17 cellular contexts compared by ENCODE assay signal in the genomic region with DNA sequence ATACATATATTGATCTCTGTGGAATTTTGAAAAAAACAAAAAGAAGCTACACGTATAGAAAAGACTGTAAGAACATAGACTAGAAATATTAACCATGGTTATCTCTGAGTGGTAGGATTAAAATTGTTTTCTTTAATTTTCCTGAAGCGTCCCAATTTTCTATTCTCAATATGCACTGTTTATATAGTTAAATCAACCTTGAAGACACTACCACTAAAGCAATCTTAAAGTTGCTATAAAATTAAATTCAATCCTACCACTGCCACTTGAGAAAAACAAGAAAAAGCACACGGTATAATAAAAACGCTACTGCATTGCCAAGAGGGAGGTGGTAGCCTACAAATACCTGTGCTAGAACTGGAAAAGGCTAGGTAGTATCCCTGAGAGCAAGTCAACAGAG. TPM values are rescaled to one million over a fixed set of nuclear protein-coding genes. Genes with fewer than 3 reads are reported as not detected.
DNase-seq lines count a peak whose midpoint lies in the region; ATAC-seq, FAIRE-seq and TF ChIP-seq lines count a peak whose summit lies in the region.
"Had no signal": no experiment of that assay in that cellular context is flagged by ENCODE, and none has a peak within 500 bp of the region (broad histone marks: within the 10 kb centered on the region; RNA-seq: fewer than 3 reads in every experiment).

No MANE protein-coding gene starts in this region.

- no peaks in the 10 kb centered on the region for H3K9me3 Mint-ChIP-seq in activated CD4-positive, alpha-beta T cell treated with anti-CD3 and anti-CD28 coated beads for 36 hours (ENCODE audit: low read depth)
- H3K9me3 Mint-ChIP-seq in activated CD4-positive, alpha-beta T cell treated with anti-CD3 and anti-CD28 coated beads, Interleukin-2, amount 10 ng/mL, durations not matched to agents 7 days and 5 days, result no peaks in the 10 kb centered on the region
- H3K9me3 Mint-ChIP-seq in CD8-positive, alpha-beta T cell, result no peaks in the 10 kb centered on the region
- H3K9me3 Mint-ChIP-seq in activated B cell treated with CpG ODN at 0.5 μM for 24 hours (no peaks in the 10 kb centered on the region), naive B cell (no peaks in the 10 kb centered on the region)

- no peaks in the 10 kb centered on the region for H3K27me3 Mint-ChIP-seq in activated CD4-positive, alpha-beta T cell treated with anti-CD3 and anti-CD28 coated beads for 36 hours
- H3K27me3 Mint-ChIP-seq in activated CD4-positive, alpha-beta T cell treated with anti-CD3 and anti-CD28 coated beads, Interleukin-2, amount 10 ng/mL, durations not matched to agents 7 days and 5 days, result no peaks in the 10 kb centered on the region
- H3K27me3 Mint-ChIP-seq in CD8-positive, alpha-beta T cell (ENCODE audit: low read depth), result no peaks in the 10 kb centered on the region
- H3K27me3 Mint-ChIP-seq in activated B cell treated with CpG ODN at 0.5 μM for 24 hours (no peaks in the 10 kb centered on the region), naive B cell (no peaks in the 10 kb centered on the region)

- peaks cover 35% of the 10 kb centered on the region for H3K4me1 Mint-ChIP-seq in activated CD4-positive, alpha-beta T cell treated with anti-CD3 and anti-CD28 coated beads for 36 hours
- peaks cover 12% of the 10 kb centered on the region for H3K4me1 Mint-ChIP-seq in activated CD4-positive, alpha-beta T cell treated with anti-CD3 and anti-CD28 coated beads, Interleukin-2, amount 10 ng/mL, durations not matched to agents 7 days and 5 days
- H3K4me1 Mint-ChIP-seq in CD8-positive, alpha-beta T cell (ENCODE audit: low read depth), result peaks cover 52% of the 10 kb centered on the region
- peaks cover 21% of the 10 kb centered on the region for H3K4me1 Mint-ChIP-seq in activated B cell treated with CpG ODN at 0.5 μM for 24 hours
- H3K4me1 Mint-ChIP-seq in naive B cell, result peaks cover 24 to 31% (median 30%) of the 10 kb centered on the region in 3 donors

- no peak for ATAC-seq in activated CD4-positive, alpha-beta T cell treated with anti-CD3 and anti-CD28 coated beads for 36 hours
- no peak for ATAC-seq in CD8-positive, alpha-beta T cell
- ATAC-seq in activated B cell treated with CpG ODN at 0.5 μM for 24 hours (ENCODE audit: low read depth), result no peak
- no peak for ATAC-seq in naive B cell (ENCODE audit: low read depth in 2 of 2)
- no peak for ATAC-seq in heart left ventricle

- no peak overlapping the region for H3K27ac ChIP-seq in CD8-positive, alpha-beta T cell (ENCODE audit: low read depth, low read length)
- H3K27ac ChIP-seq in heart left ventricle, result no peak overlapping the region
- H3K27ac ChIP-seq: BLaER1 had no signal

- no peak for TF ChIP-seq CTCF in CD8-positive, alpha-beta T cell (IDR thresholded peaks at IDR 0.05)
- TF ChIP-seq CTCF in activated B cell treated with CpG ODN at 0.5 μM for 24 hours (IDR thresholded peaks at IDR 0.05), result no peak
- no peak for TF ChIP-seq CTCF in heart left ventricle (IDR thresholded peaks at IDR 0.05)

- no peaks in the 10 kb centered on the region for H3K4me1 ChIP-seq in CD8-positive, alpha-beta T cell (ENCODE audit: insufficient read depth, low read length)
- peaks cover 0 to 26% (median 10%) of the 10 kb centered on the region in 12 donors for H3K4me1 ChIP-seq in heart left ventricle

- 84 to 88% (median 85%) methylated on average over 4 of the region's 4 CpGs for WGBS in heart left ventricle, 4 donors

- no peak for DNase-seq in activated CD4-positive, alpha-beta T cell treated with anti-CD3 and anti-CD28 coated beads for 36 hours
- DNase-seq in activated CD4-positive, alpha-beta T cell treated with anti-CD3 and anti-CD28 coated beads, Interleukin-2, amount 10 ng/mL, durations not matched to agents 7 days and 5 days, result no peak
- no peak for DNase-seq in CD8-positive, alpha-beta T cell
- DNase-seq in activated B cell treated with CpG ODN at 0.5 μM for 24 hours, result no peak
- no peak for DNase-seq in naive B cell
- DNase-seq in H54 (ENCODE audit: insufficient read length, low spot score), result no peak
- no peak for DNase-seq in heart left ventricle
- no peak for DNase-seq in SIG-M5 (lab: John Stamatoyannopoulos, UW)
- DNase-seq: DMS 273 treated with DMSO at 0.1 percent for 48 hours, H7, Karpas-422, MG63, NCI-H1092, NCI-H146, NCI-H2081 treated with DMSO at 0.1 percent for 48 hours, NCI-H510A treated with DMSO at 0.1 percent for 48 hours had no signal

- no peaks in the 10 kb centered on the region for H3K9me3 ChIP-seq in CD8-positive, alpha-beta T cell (ENCODE audit: low read length)
- no peaks in the 10 kb centered on the region for H3K9me3 ChIP-seq in heart left ventricle
- H3K9me3 ChIP-seq: BLaER1, MG63 had no signal

- no peaks in the 10 kb centered on the region for H3K27me3 ChIP-seq in CD8-positive, alpha-beta T cell (ENCODE audit: insufficient read depth, low read length)
- H3K27me3 ChIP-seq in heart left ventricle, result no peaks in the 10 kb centered on the region
- H3K27me3 ChIP-seq: BLaER1, MG63 had no signal

- peaks cover 8% of the 10 kb centered on the region for H3K36me3 ChIP-seq in CD8-positive, alpha-beta T cell (ENCODE audit: insufficient read depth, low read length)
- peaks cover 0 to 61% (median 51%) of the 10 kb centered on the region in 9 donors for H3K36me3 ChIP-seq in heart left ventricle

- no peak overlapping the region for H3K4me3 ChIP-seq in CD8-positive, alpha-beta T cell (ENCODE audit: low read depth, low read length)
- H3K4me3 ChIP-seq in heart left ventricle, result no peak overlapping the region
- H3K4me3 ChIP-seq: BLaER1, MG63 had no signal

- POLR2A ChIA-PET in activated CD4-positive, alpha-beta T cell treated with anti-CD3 and anti-CD28 coated beads for 36 hours (lab: Charles Lee), result no interaction called here
- POLR2A ChIA-PET in activated CD4-positive, alpha-beta T cell treated with anti-CD3 and anti-CD28 coated beads, Interleukin-2, amount 10 ng/mL, durations not matched to agents 7 days and 5 days (lab: Charles Lee), result no interaction called here
- POLR2A ChIA-PET in CD8-positive, alpha-beta T cell (lab: Charles Lee), result no interaction called here
- POLR2A ChIA-PET in activated B cell treated with CpG ODN at 0.5 μM for 24 hours (lab: Charles Lee), result interaction anchor here (0.9 kb wide), 1 partner anchor 48 kb away, joined by 3 read pairs; a partner anchor contains a TSS

- FAIRE-seq in H54 (lab: Jason Lieb, UNC), result no peak

- TF ChIP-seq POLR2A in H54 (IDR thresholded peaks at IDR 0.05; ENCODE audit: low read depth, low read length) (no peak), heart left ventricle (IDR thresholded peaks at IDR 0.05) (no peak)

- peak overlapping the region; percentile 22 for H3K27ac Mint-ChIP-seq in activated CD4-positive, alpha-beta T cell treated with anti-CD3 and anti-CD28 coated beads for 36 hours
- H3K27ac Mint-ChIP-seq in activated CD4-positive, alpha-beta T cell treated with anti-CD3 and anti-CD28 coated beads, Interleukin-2, amount 10 ng/mL, durations not matched to agents 7 days and 5 days, result no peak overlapping the region
- H3K27ac Mint-ChIP-seq in CD8-positive, alpha-beta T cell, result peak overlapping the region; percentile 42
- peak overlapping the region; percentile 8 for H3K27ac Mint-ChIP-seq in activated B cell treated with CpG ODN at 0.5 μM for 24 hours
- peak overlapping the region in 4 of 6 donors; percentile 19 to 93 (median 56) for H3K27ac Mint-ChIP-seq in naive B cell

- CTCF ChIA-PET in activated CD4-positive, alpha-beta T cell treated with anti-CD3 and anti-CD28 coated beads for 36 hours (lab: Charles Lee), result interaction anchor here (0.6 kb wide), 1 partner anchor 24 kb away, joined by 3 read pairs; no protein-coding TSS in a partner anchor
- CTCF ChIA-PET in activated CD4-positive, alpha-beta T cell treated with anti-CD3 and anti-CD28 coated beads, Interleukin-2, amount 10 ng/mL, durations not matched to agents 7 days and 5 days (lab: Charles Lee), result interaction anchor here (0.9 kb wide), 1 partner anchor 22 kb away, joined by 3 read pairs; no protein-coding TSS in a partner anchor
- CTCF ChIA-PET in CD8-positive, alpha-beta T cell (lab: Charles Lee), result interaction anchor here (0.9 to 1.4 kb wide), 2 partner anchors 13 to 37 kb away, joined by 3 to 5 read pairs; no protein-coding TSS in a partner anchor
- CTCF ChIA-PET in activated B cell treated with CpG ODN at 0.5 μM for 24 hours (lab: Charles Lee), result no interaction called here

- intact Hi-C loops in activated CD4-positive, alpha-beta T cell treated with anti-CD3 and anti-CD28 coated beads for 36 hours (cut with DNase I, micrococcal nuclease), result no loop called here
- intact Hi-C loops in CD8-positive, alpha-beta T cell (cut with DNase I, micrococcal nuclease), result no loop called here
- intact Hi-C loops in activated B cell treated with CpG ODN at 0.5 μM for 24 hours (cut with micrococcal nuclease), result loop anchor here (1.0 to 5.0 kb wide), 2 partner anchors 9 to 52 kb away; no protein-coding TSS in a partner anchor
- intact Hi-C loops in heart left ventricle (cut with DNase I), result no loop called here

- H3K36me3 Mint-ChIP-seq in activated CD4-positive, alpha-beta T cell treated with anti-CD3 and anti-CD28 coated beads for 36 hours (ENCODE audit: low read depth), result peaks cover 45% of the 10 kb centered on the region
- H3K36me3 Mint-ChIP-seq in activated CD4-positive, alpha-beta T cell treated with anti-CD3 and anti-CD28 coated beads, Interleukin-2, amount 10 ng/mL, durations not matched to agents 7 days and 5 days (ENCODE audit: low read depth), result peaks cover 54% of the 10 kb centered on the region
- peaks cover 64% of the 10 kb centered on the region for H3K36me3 Mint-ChIP-seq in CD8-positive, alpha-beta T cell
- H3K36me3 Mint-ChIP-seq in activated B cell treated with CpG ODN at 0.5 μM for 24 hours (ENCODE audit: low read depth) (peaks cover 60% of the 10 kb centered on the region), naive B cell (peaks cover 9 to 16% of the 10 kb centered on the region in 2 donors)

- no peak overlapping the region for H3K4me3 Mint-ChIP-seq in activated CD4-positive, alpha-beta T cell treated with anti-CD3 and anti-CD28 coated beads for 36 hours
- no peak overlapping the region for H3K4me3 Mint-ChIP-seq in activated CD4-positive, alpha-beta T cell treated with anti-CD3 and anti-CD28 coated beads, Interleukin-2, amount 10 ng/mL, durations not matched to agents 7 days and 5 days
- H3K4me3 Mint-ChIP-seq in CD8-positive, alpha-beta T cell, result no peak overlapping the region
- H3K4me3 Mint-ChIP-seq in activated B cell treated with CpG ODN at 0.5 μM for 24 hours (no peak overlapping the region), naive B cell (no peak overlapping the region)

RNA-seq across cellular contexts. Expression of a gene that starts 47.2 kb away (rescaled TPM):
- total RNA-seq in activated CD4-positive, alpha-beta T cell treated with anti-CD3 and anti-CD28 coated beads for 36 hours, result 100 to 1,000 TPM; 231 to 382 TPM
- 100 to 1,000 TPM; 232 to 296 TPM for total RNA-seq in activated CD4-positive, alpha-beta T cell treated with anti-CD3 and anti-CD28 coated beads, Interleukin-2, amount 10 ng/mL, durations not matched to agents 7 days and 5 days
- 100 to 1,000 TPM; 156 to 167 TPM for total RNA-seq in CD8-positive, alpha-beta T cell
- total RNA-seq in activated B cell treated with CpG ODN at 0.5 μM for 24 hours (255 and 272 TPM in 2 replicates), heart left ventricle (100 to 1,000 TPM in 8 of 9 donors, 10 to 100 TPM in 1; 90.3 to 245 (median 208) TPM)
- polyA plus RNA-seq in naive B cell (ENCODE audit: low read depth in 6 of 6) (10 to 100 TPM; 20.0 to 64.5 (median 46.1) TPM), heart left ventricle (10 to 100 TPM; 16.1 to 82.3 TPM)

RNA-seq across cellular contexts. Expression of a gene that starts 47.7 kb away (rescaled TPM):
- total RNA-seq in activated CD4-positive, alpha-beta T cell treated with anti-CD3 and anti-CD28 coated beads for 36 hours, result 1 to 10 TPM; 1.5 to 2.0 TPM
- 1 to 10 TPM in 1 of 2 experiments, under 1 TPM in 1; 0.82 to 1.1 TPM for total RNA-seq in activated CD4-positive, alpha-beta T cell treated with anti-CD3 and anti-CD28 coated beads, Interleukin-2, amount 10 ng/mL, durations not matched to agents 7 days and 5 days
- total RNA-seq in CD8-positive, alpha-beta T cell, result 1 to 10 TPM; 1.0 TPM
- total RNA-seq in activated B cell treated with CpG ODN at 0.5 μM for 24 hours, result 0.78 and 0.89 TPM in 2 replicates
- polyA plus RNA-seq in naive B cell (ENCODE audit: low read depth in 6 of 6), result 1 to 10 TPM in 1 of 6 donors, under 1 TPM in 4, not detected in 1; 0.24 to 1.4 (median 0.76) TPM
- total RNA-seq in heart left ventricle, result 1 to 10 TPM in 5 of 9 donors, under 1 TPM in 4; 0.69 to 1.9 (median 1.1) TPM
- 1 to 10 TPM in 1 of 2 donors, under 1 TPM in 1; 0.23 to 1.7 TPM for polyA plus RNA-seq in heart left ventricle
